ENCODE assay signal across 1 cellular context in the genomic region with DNA sequence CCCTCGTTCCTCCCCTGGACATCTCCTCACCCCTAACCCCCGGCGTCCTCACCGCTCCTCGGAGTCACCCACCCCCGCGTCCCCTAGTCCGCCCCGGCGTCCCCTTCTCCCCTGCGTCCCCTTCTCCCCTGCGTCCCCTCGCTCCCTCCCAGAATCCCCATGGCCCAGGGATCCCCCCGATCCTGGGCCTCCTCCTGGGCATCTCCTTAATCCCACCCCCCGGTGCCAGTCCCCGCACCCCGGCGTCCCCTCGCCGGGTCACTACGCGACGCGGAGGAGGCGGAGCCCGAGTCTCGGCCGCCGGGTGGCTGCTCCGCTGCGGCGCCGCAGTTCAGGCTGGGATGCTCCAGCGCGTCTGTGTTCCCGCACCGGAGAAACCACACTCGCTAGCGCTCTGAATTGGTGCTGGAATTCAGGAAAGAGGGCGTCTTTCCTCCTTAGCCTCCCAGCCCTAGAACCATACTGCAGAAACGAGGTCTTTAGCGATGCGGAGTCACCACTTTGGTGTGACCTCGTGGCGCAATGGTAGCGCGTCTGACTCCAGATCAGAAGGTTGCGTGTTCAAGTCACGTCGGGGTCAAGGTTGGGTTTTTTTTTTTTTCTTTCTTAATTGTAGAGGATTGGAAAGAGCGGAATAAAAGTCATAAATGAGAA.
TF ChIP-seq lines count a peak whose summit lies in the region.

No MANE protein-coding gene starts in this region.

TF ChIP-seq in K562, 482 proteins besides CTCF, POLR2A, EP300 and RAD21 (continued from another document and continues in another):
- TF ChIP-seq, protein P1, sequence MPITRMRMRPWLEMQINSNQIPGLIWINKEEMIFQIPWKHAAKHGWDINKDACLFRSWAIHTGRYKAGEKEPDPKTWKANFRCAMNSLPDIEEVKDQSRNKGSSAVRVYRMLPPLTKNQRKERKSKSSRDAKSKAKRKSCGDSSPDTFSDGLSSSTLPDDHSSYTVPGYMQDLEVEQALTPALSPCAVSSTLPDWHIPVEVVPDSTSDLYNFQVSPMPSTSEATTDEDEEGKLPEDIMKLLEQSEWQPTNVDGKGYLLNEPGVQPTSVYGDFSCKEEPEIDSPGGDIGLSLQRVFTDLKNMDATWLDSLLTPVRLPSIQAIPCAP (CRISPR knock-in tag; IDR thresholded peaks at IDR 0.05; ENCODE audit: borderline replicate concordance): no peak
- TF ChIP-seq PRPF4 (IDR thresholded peaks at IDR 0.05; ENCODE audit: insufficient read depth, low read depth, low read length, poor library complexity, severe bottlenecking) (no peak), POLR2B (IDR thresholded peaks at IDR 0.05; ENCODE audit: low read depth, partially characterized antibody) (no peak), HDAC6 (IDR thresholded peaks at IDR 0.05; ENCODE audit: low read depth, low read length) (no peak), TOE1 (IDR thresholded peaks at IDR 0.05; ENCODE audit: borderline replicate concordance) (no peak), TOE1 (CRISPR knock-in tag; IDR thresholded peaks at IDR 0.05; ENCODE audit: borderline replicate concordance, low read depth) (no peak), CSDE1 (IDR thresholded peaks at IDR 0.05) (0 out of 4 replicates have a peak, but pooled peaks of 1 of the 2 experiments have one; percentile 59), SMARCA5 (IDR thresholded peaks at IDR 0.05) (no peak), TAF7 (tag; IDR thresholded peaks at IDR 0.05) (no peak), TAF1 (IDR thresholded peaks at IDR 0.05; ENCODE audit: control insufficient read depth, extremely low read depth, insufficient read depth, low read length, severe bottlenecking) (no peak), ZNF766 (CRISPR knock-in tag; conservative IDR thresholded peaks at IDR 0.05) (no peak), SREBF1 (IDR thresholded peaks at IDR 0.05; ENCODE audit: borderline replicate concordance, low read depth, low read length) (0 out of 2 replicates have a peak, but pooled peaks have one; percentile 26), SMARCB1 (IDR thresholded peaks at IDR 0.05; ENCODE audit: insufficient read length, low read depth) (no peak), ZNF146 (CRISPR knock-in tag; IDR thresholded peaks at IDR 0.05; ENCODE audit: unreplicated experiment) (no peak), ZC3H4 (CRISPR knock-in tag; IDR thresholded peaks at IDR 0.05; ENCODE audit: borderline replicate concordance) (no peak), CTBP1 (IDR thresholded peaks at IDR 0.05; ENCODE audit: borderline replicate concordance) (peak; percentile 64; the same call in 1 of the 2 replicates), SLC30A9 (CRISPR knock-in tag; IDR thresholded peaks at IDR 0.05) (no peak), ELF2 (CRISPR knock-in tag; IDR thresholded peaks at IDR 0.05) (no peak), ZEB2 (IDR thresholded peaks at IDR 0.05) (no peak), LCOR (CRISPR knock-in tag; IDR thresholded peaks at IDR 0.05) (no peak), ZNF583 (CRISPR knock-in tag; IDR thresholded peaks at IDR 0.05) (no peak), CAMTA2 (CRISPR knock-in tag; conservative IDR thresholded peaks at IDR 0.05) (no peak)
- TF ChIP-seq, protein P2, sequence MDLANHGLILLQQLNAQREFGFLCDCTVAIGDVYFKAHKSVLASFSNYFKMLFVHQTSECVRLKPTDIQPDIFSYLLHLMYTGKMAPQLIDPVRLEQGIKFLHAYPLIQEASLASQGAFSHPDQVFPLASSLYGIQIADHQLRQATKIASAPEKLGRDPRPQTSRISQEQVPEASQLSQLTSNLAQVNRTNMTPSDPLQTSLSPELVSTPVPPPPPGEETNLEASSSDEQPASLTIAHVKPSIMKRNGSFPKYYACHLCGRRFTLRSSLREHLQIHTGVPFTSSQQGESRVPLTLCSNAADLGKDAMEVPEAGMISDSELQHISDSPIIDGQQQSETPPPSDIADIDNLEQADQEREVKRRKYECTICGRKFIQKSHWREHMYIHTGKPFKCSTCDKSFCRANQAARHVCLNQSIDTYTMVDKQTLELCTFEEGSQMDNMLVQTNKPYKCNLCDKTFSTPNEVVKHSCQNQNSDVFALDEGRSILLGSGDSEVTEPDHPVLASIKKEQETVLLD (IDR thresholded peaks at IDR 0.05): no peak
- TF ChIP-seq, protein P3, sequence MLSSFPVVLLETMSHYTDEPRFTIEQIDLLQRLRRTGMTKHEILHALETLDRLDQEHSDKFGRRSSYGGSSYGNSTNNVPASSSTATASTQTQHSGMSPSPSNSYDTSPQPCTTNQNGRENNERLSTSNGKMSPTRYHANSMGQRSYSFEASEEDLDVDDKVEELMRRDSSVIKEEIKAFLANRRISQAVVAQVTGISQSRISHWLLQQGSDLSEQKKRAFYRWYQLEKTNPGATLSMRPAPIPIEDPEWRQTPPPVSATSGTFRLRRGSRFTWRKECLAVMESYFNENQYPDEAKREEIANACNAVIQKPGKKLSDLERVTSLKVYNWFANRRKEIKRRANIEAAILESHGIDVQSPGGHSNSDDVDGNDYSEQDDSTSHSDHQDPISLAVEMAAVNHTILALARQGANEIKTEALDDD (IDR thresholded peaks at IDR 0.05): no peak
- TF ChIP-seq, protein P4, sequence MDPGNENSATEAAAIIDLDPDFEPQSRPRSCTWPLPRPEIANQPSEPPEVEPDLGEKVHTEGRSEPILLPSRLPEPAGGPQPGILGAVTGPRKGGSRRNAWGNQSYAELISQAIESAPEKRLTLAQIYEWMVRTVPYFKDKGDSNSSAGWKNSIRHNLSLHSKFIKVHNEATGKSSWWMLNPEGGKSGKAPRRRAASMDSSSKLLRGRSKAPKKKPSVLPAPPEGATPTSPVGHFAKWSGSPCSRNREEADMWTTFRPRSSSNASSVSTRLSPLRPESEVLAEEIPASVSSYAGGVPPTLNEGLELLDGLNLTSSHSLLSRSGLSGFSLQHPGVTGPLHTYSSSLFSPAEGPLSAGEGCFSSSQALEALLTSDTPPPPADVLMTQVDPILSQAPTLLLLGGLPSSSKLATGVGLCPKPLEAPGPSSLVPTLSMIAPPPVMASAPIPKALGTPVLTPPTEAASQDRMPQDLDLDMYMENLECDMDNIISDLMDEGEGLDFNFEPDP (CRISPR knock-in tag; IDR thresholded peaks at IDR 0.05): no peak
- TF ChIP-seq, protein P5, sequence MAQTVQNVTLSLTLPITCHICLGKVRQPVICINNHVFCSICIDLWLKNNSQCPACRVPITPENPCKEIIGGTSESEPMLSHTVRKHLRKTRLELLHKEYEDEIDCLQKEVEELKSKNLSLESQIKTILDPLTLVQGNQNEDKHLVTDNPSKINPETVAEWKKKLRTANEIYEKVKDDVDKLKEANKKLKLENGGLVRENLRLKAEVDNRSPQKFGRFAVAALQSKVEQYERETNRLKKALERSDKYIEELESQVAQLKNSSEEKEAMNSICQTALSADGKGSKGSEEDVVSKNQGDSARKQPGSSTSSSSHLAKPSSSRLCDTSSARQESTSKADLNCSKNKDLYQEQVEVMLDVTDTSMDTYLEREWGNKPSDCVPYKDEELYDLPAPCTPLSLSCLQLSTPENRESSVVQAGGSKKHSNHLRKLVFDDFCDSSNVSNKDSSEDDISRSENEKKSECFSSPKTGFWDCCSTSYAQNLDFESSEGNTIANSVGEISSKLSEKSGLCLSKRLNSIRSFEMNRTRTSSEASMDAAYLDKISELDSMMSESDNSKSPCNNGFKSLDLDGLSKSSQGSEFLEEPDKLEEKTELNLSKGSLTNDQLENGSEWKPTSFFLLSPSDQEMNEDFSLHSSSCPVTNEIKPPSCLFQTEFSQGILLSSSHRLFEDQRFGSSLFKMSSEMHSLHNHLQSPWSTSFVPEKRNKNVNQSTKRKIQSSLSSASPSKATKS (CRISPR knock-in tag; IDR thresholded peaks at IDR 0.05): no peak
- TF ChIP-seq, protein P6, sequence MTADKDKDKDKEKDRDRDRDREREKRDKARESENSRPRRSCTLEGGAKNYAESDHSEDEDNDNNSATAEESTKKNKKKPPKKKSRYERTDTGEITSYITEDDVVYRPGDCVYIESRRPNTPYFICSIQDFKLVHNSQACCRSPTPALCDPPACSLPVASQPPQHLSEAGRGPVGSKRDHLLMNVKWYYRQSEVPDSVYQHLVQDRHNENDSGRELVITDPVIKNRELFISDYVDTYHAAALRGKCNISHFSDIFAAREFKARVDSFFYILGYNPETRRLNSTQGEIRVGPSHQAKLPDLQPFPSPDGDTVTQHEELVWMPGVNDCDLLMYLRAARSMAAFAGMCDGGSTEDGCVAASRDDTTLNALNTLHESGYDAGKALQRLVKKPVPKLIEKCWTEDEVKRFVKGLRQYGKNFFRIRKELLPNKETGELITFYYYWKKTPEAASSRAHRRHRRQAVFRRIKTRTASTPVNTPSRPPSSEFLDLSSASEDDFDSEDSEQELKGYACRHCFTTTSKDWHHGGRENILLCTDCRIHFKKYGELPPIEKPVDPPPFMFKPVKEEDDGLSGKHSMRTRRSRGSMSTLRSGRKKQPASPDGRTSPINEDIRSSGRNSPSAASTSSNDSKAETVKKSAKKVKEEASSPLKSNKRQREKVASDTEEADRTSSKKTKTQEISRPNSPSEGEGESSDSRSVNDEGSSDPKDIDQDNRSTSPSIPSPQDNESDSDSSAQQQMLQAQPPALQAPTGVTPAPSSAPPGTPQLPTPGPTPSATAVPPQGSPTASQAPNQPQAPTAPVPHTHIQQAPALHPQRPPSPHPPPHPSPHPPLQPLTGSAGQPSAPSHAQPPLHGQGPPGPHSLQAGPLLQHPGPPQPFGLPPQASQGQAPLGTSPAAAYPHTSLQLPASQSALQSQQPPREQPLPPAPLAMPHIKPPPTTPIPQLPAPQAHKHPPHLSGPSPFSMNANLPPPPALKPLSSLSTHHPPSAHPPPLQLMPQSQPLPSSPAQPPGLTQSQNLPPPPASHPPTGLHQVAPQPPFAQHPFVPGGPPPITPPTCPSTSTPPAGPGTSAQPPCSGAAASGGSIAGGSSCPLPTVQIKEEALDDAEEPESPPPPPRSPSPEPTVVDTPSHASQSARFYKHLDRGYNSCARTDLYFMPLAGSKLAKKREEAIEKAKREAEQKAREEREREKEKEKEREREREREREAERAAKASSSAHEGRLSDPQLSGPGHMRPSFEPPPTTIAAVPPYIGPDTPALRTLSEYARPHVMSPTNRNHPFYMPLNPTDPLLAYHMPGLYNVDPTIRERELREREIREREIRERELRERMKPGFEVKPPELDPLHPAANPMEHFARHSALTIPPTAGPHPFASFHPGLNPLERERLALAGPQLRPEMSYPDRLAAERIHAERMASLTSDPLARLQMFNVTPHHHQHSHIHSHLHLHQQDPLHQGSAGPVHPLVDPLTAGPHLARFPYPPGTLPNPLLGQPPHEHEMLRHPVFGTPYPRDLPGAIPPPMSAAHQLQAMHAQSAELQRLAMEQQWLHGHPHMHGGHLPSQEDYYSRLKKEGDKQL (CRISPR knock-in tag; IDR thresholded peaks at IDR 0.05; ENCODE audit: borderline replicate concordance): no peak
- TF ChIP-seq, protein P7, sequence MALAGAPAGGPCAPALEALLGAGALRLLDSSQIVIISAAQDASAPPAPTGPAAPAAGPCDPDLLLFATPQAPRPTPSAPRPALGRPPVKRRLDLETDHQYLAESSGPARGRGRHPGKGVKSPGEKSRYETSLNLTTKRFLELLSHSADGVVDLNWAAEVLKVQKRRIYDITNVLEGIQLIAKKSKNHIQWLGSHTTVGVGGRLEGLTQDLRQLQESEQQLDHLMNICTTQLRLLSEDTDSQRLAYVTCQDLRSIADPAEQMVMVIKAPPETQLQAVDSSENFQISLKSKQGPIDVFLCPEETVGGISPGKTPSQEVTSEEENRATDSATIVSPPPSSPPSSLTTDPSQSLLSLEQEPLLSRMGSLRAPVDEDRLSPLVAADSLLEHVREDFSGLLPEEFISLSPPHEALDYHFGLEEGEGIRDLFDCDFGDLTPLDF (CRISPR knock-in tag; IDR thresholded peaks at IDR 0.05): no peak
- TF ChIP-seq, protein P8, sequence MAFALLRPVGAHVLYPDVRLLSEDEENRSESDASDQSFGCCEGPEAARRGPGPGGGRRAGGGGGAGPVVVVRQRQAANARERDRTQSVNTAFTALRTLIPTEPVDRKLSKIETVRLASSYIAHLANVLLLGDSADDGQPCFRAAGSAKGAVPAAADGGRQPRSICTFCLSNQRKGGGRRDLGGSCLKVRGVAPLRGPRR (CRISPR knock-in tag; IDR thresholded peaks at IDR 0.05): no peak
- TF ChIP-seq, protein P9, sequence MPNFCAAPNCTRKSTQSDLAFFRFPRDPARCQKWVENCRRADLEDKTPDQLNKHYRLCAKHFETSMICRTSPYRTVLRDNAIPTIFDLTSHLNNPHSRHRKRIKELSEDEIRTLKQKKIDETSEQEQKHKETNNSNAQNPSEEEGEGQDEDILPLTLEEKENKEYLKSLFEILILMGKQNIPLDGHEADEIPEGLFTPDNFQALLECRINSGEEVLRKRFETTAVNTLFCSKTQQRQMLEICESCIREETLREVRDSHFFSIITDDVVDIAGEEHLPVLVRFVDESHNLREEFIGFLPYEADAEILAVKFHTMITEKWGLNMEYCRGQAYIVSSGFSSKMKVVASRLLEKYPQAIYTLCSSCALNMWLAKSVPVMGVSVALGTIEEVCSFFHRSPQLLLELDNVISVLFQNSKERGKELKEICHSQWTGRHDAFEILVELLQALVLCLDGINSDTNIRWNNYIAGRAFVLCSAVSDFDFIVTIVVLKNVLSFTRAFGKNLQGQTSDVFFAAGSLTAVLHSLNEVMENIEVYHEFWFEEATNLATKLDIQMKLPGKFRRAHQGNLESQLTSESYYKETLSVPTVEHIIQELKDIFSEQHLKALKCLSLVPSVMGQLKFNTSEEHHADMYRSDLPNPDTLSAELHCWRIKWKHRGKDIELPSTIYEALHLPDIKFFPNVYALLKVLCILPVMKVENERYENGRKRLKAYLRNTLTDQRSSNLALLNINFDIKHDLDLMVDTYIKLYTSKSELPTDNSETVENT (CRISPR knock-in tag; IDR thresholded peaks at IDR 0.05): no peak
- TF ChIP-seq, protein P10, sequence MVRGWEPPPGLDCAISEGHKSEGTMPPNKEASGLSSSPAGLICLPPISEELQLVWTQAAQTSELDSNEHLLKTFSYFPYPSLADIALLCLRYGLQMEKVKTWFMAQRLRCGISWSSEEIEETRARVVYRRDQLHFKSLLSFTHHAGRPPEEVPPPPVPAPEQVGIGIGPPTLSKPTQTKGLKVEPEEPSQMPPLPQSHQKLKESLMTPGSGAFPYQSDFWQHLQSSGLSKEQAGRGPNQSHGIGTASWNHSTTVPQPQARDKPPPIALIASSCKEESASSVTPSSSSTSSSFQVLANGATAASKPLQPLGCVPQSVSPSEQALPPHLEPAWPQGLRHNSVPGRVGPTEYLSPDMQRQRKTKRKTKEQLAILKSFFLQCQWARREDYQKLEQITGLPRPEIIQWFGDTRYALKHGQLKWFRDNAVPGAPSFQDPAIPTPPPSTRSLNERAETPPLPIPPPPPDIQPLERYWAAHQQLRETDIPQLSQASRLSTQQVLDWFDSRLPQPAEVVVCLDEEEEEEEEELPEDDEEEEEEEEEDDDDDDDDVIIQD (CRISPR knock-in tag; IDR thresholded peaks at IDR 0.05): no peak
- TF ChIP-seq, protein P11, sequence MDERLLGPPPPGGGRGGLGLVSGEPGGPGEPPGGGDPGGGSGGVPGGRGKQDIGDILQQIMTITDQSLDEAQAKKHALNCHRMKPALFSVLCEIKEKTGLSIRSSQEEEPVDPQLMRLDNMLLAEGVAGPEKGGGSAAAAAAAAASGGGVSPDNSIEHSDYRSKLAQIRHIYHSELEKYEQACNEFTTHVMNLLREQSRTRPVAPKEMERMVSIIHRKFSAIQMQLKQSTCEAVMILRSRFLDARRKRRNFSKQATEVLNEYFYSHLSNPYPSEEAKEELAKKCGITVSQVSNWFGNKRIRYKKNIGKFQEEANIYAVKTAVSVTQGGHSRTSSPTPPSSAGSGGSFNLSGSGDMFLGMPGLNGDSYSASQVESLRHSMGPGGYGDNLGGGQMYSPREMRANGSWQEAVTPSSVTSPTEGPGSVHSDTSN (CRISPR knock-in tag; IDR thresholded peaks at IDR 0.05; ENCODE audit: low read depth): no peak
- TF ChIP-seq, protein P11 (tag; conservative IDR thresholded peaks at IDR 0.05; ENCODE audit: low read depth): no peak
